14 cellular contexts compared by ENCODE assay signal in the genomic region with DNA sequence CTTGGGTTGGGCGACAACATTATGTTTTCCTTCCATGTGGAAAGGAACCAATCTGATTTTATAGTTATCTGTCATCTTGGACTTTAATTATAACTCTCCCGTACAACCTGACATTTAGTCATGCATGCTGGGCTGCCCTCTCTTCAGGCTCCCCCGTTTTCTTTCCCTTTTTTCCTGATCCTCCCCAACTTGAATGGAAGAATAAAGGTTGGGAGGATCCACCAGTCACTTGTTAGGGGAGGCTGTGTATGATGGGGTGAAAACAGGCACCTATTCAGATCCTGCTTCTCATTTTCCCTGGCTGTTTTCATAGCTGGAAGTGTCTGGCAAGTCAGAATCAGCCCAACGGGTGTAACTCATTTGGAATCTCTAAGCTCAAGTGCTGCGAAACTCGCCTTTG.
DNase-seq lines count a peak whose midpoint lies in the region; ATAC-seq and TF ChIP-seq lines count a peak whose summit lies in the region.
"Had no signal": no experiment of that assay in that cellular context is flagged by ENCODE, and none has a peak within 500 bp of the region (broad histone marks: within the 10 kb centered on the region; RNA-seq: fewer than 3 reads in every experiment).

No MANE protein-coding gene starts in this region.

- no peaks in the 10 kb centered on the region for H3K27me3 ChIP-seq in parathyroid adenoma (ENCODE audit: control insufficient read depth, insufficient read depth, low read length)

- no peaks in the 10 kb centered on the region for H3K9me3 ChIP-seq in parathyroid adenoma (ENCODE audit: control insufficient read depth, low read length)

- H3K9ac ChIP-seq in parathyroid adenoma, result no peak overlapping the region

- H3K79me2 ChIP-seq in parathyroid adenoma, result no peaks in the 10 kb centered on the region

- ATAC-seq in HG03135 (IDR thresholded peaks at IDR 0.05; ENCODE audit: unreplicated experiment), result no peak
- ATAC-seq: CD8-positive, alpha-beta T cell; HepG2 had no signal

- peak overlapping the region; percentile 11 for H3K4me2 ChIP-seq in parathyroid adenoma (ENCODE audit: low read length)

- TF ChIP-seq CTCF in parathyroid adenoma (IDR thresholded peaks at IDR 0.05), result no peak

- H3K4me3 ChIP-seq in parathyroid adenoma (ENCODE audit: low read depth, low read length), result no peak overlapping the region

- no peaks in the 10 kb centered on the region for H3K4me1 ChIP-seq in parathyroid adenoma

- no peak overlapping the region for H3K27ac ChIP-seq in parathyroid adenoma
- H3K27ac ChIP-seq: 22Rv1 had no signal

- H3K36me3 ChIP-seq in parathyroid adenoma (ENCODE audit: control insufficient read depth, insufficient read depth, low read length), result no peaks in the 10 kb centered on the region

- H2AFZ ChIP-seq in parathyroid adenoma, result no peak overlapping the region

- DNase-seq in NCI-H2081 (lab: John Stamatoyannopoulos, UW) (peak; percentile 13 to 36), NCI-H2081 treated with DMSO at 0.1 percent for 48 hours (lab: John Stamatoyannopoulos, UW) (no peak), NCI-H2227 (lab: John Stamatoyannopoulos, UW; ENCODE audit: unreplicated experiment) (peak; percentile 21), iPS-NIHi11 (ENCODE audit: low spot score) (peak; percentile 27), NCI-H526 treated with DMSO at 0.1 percent for 48 hours (lab: John Stamatoyannopoulos, UW) (no peak)
- DNase-seq in effector CD8-positive, alpha-beta T cell (lab: John Stamatoyannopoulos, UW), result no peak
- DNase-seq: CD8-positive, alpha-beta T cell; DMS53; GF-D8; H7 had no signal

Comparison
In these comparisons a context has a peak if more than half of its experiments do, and no peak if none do; other contexts are left out.
1. DNase-seq: peak in NCI-H2081 (2 of 2), NCI-H2227 (single experiment) and iPS-NIHi11 (single experiment); none in NCI-H2081 treated with DMSO at 0.1 percent for 48 hours (single experiment), NCI-H526 treated with DMSO at 0.1 percent for 48 hours (single experiment) and effector CD8-positive, alpha-beta T cell (single experiment).